ENCODE assay signal across 8 cellular contexts in genomic region chr11:67732045-67732787, GRCh38. TPM values are rescaled to one million over a fixed set of nuclear protein-coding genes. Genes with fewer than 3 reads are reported as not detected.
DNase-seq lines count a peak whose midpoint lies in the region; ATAC-seq and TF ChIP-seq lines count a peak whose summit lies in the region.

No MANE protein-coding gene starts in this region.

- H3K4me3 ChIP-seq in right cardiac atrium (ENCODE audit: low read length), result peak overlapping the region; percentile 2
- no peak overlapping the region for H3K4me3 ChIP-seq in retinal pigment epithelial cell (ENCODE audit: low read length)
- H3K4me3 ChIP-seq in gastroesophageal sphincter, result peak overlapping the region in 1 of 2 donors; percentile 36

- WGBS in right cardiac atrium, result 21% methylated on average over 42 of the region's 42 CpGs
- WGBS in gastroesophageal sphincter (ENCODE audit: low coverage in 1 of 2), 2 donors, result 71 to 73% methylated on average over 6 to 8 of the region's 42 CpGs

- H3K4me3 Mint-ChIP-seq in T-helper 17 cell, result peak overlapping the region; percentile 82
- H3K4me3 Mint-ChIP-seq in chondrocyte (ENCODE audit: unreplicated experiment), result no peak overlapping the region

- H3K9me3 ChIP-seq in right cardiac atrium (ENCODE audit: control insufficient read depth, low read length) (no peaks in the 10 kb centered on the region), T-helper 17 cell (ENCODE audit: control insufficient read depth, low read length, poor library complexity, severe bottlenecking) (no peaks in the 10 kb centered on the region), gastroesophageal sphincter (no peaks in the 10 kb centered on the region)

- H3K36me3 ChIP-seq in gastroesophageal sphincter, result no peaks in the 10 kb centered on the region

- H3K27ac Mint-ChIP-seq in T-helper 17 cell (no peak overlapping the region), chondrocyte (ENCODE audit: unreplicated experiment) (no peak overlapping the region)

- intact Hi-C loops in right cardiac atrium (cut with DNase I) (no loop called here), Right ventricle myocardium inferior (cut with DNase I) (no loop called here)

- H3K36me3 Mint-ChIP-seq in T-helper 17 cell (ENCODE audit: low read depth) (no peaks in the 10 kb centered on the region), chondrocyte (ENCODE audit: low read depth) (peaks cover 1% of the 10 kb centered on the region)

- TF ChIP-seq CTCF in chondrocyte (IDR thresholded peaks at IDR 0.05) (peak; percentile 45), retinal pigment epithelial cell (conservative IDR thresholded peaks at IDR 0.05; ENCODE audit: low read depth, low read length) (peak; percentile 46), omental fat pad (IDR thresholded peaks at IDR 0.05) (no peak), gastroesophageal sphincter (IDR thresholded peaks at IDR 0.05) (peak in 1 of 4 experiments; percentile 18)

- no peaks in the 10 kb centered on the region for H3K4me1 ChIP-seq in right cardiac atrium (ENCODE audit: control insufficient read depth, insufficient read depth, low read length)
- peaks cover 0 to 6% (median 0%) of the 10 kb centered on the region in 3 donors for H3K4me1 ChIP-seq in gastroesophageal sphincter

- DNase-seq in right cardiac atrium (peak in 1 of 3 donors; percentile 15), Right ventricle myocardium inferior (ENCODE audit: missing footprints) (no peak), T-helper 17 cell (peak; percentile 24 to 31 (median 26)), chondrocyte (ENCODE audit: low spot score) (no peak), retinal pigment epithelial cell (ENCODE audit: low read depth) (no peak), omental fat pad (ENCODE audit: low spot score) (no peak), NCI-H446 treated with DMSO at 0.1 percent for 48 hours (lab: John Stamatoyannopoulos, UW) (no peak)

- H3K9me3 Mint-ChIP-seq in chondrocyte (ENCODE audit: low read depth), result no peaks in the 10 kb centered on the region

- no peaks in the 10 kb centered on the region for H3K27me3 ChIP-seq in right cardiac atrium (ENCODE audit: control insufficient read depth, insufficient read depth)
- peaks cover 34% of the 10 kb centered on the region for H3K27me3 ChIP-seq in gastroesophageal sphincter

- no peak for TF ChIP-seq EP300 in gastroesophageal sphincter (IDR thresholded peaks at IDR 0.05)

- no peak for TF ChIP-seq POLR2A in gastroesophageal sphincter (IDR thresholded peaks at IDR 0.05)

- H3K4me1 Mint-ChIP-seq in T-helper 17 cell (peaks cover 13% of the 10 kb centered on the region), chondrocyte (ENCODE audit: low read depth) (peaks cover 3% of the 10 kb centered on the region)

- H3K27me3 Mint-ChIP-seq in T-helper 17 cell, result peaks cover 41% of the 10 kb centered on the region
- H3K27me3 Mint-ChIP-seq in chondrocyte (ENCODE audit: low read depth), result peaks cover 48% of the 10 kb centered on the region

- no peak overlapping the region for H3K27ac ChIP-seq in right cardiac atrium (ENCODE audit: low read length)
- H3K27ac ChIP-seq in gastroesophageal sphincter, result no peak overlapping the region

- ATAC-seq in right cardiac atrium (no peak), Right ventricle myocardium inferior (no peak), T-helper 17 cell (peak; percentile 91), omental fat pad (ENCODE audit: low FRiP score) (no peak), gastroesophageal sphincter (no peak)

RNA-seq across cellular contexts. Expression of gene ALDH3B2, which starts 57.8 kb away (rescaled TPM):
- total RNA-seq in right cardiac atrium (not detected), Right ventricle myocardium inferior (not detected), T-helper 17 cell (not detected), chondrocyte (not detected in 3 replicates), omental fat pad (not detected), gastroesophageal sphincter (1 to 10 TPM in 1 of 4 donors, not detected in 3; 3.4 TPM)
- not detected for polyA plus RNA-seq in right cardiac atrium

Comparison
In these comparisons a context has a peak if more than half of its experiments do, and no peak if none do; other contexts are left out.
1. DNase-seq: peak in T-helper 17 cell (3 of 3); none in Right ventricle myocardium inferior (single experiment), chondrocyte (single experiment), retinal pigment epithelial cell (single experiment), omental fat pad (single experiment) and NCI-H446 treated with DMSO at 0.1 percent for 48 hours (single experiment).
2. CTCF ChIP-seq: peak in chondrocyte (single experiment) and retinal pigment epithelial cell (single experiment); none in omental fat pad (0 of 3).